8 cellular contexts compared by ENCODE assay signal in the genomic region with DNA sequence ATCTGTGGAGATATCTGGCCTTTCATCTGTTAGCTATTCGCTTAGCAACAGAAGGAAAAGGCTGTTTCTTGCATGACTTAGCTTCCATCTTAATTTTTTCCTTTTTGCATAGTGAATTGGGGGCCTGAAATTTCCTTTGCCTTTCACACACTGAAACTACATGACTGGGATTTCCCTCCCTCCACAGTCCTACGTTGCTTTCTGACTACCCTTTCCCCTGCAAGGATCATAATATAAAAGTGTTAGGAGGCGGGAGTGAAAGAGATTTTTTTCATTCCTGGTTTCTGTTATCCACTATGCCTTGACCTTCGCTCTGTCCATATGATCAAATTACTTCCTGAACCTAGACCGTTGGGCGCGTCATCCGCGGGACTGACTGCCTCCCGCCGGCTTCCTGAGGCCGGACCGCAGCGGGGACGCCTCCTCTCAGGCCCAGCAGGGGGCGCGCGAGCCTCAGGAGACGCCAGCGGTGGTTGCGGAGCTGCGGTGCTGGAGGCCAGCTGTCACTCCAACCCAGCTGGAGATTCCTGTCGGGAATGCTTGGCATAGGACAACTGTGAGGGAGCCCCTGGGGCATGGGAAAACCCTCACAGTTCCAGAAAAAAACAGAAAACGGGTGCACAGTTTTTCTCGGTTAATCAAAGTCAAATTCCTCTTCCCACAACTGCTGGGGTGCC. TPM values are rescaled to one million over a fixed set of nuclear protein-coding genes. Genes with fewer than 3 reads are reported as not detected.
A peak's percentile ranks its signal among the peaks of the same experiment; 100 is the strongest.
DNase-seq lines count a peak whose midpoint lies in the region; ATAC-seq and TF ChIP-seq lines count a peak whose summit lies in the region.

No MANE protein-coding gene starts in this region.

- ATAC-seq in left cardiac atrium: peak; percentile 97 to 98

- no peaks in the 10 kb centered on the region for H4K20me1 ChIP-seq in MM.1S (ENCODE audit: insufficient read depth, low read length)

- no peaks in the 10 kb centered on the region for H3K9me3 ChIP-seq in MM.1S (replicated peaks; ENCODE audit: insufficient read depth, low read length)
- H3K9me3 ChIP-seq in adrenal gland (replicated peaks in 1 of 3): no peaks in the 10 kb centered on the region
- H3K9me3 ChIP-seq in prostate gland: no peaks in the 10 kb centered on the region
- no peaks in the 10 kb centered on the region for H3K9me3 ChIP-seq in uterus

- H3K36me3 ChIP-seq in H7 (replicated peaks; ENCODE audit: control insufficient read depth, insufficient read depth, low read length) (no peaks in the 10 kb centered on the region), MM.1S (replicated peaks; ENCODE audit: insufficient read depth, low read length) (no peaks in the 10 kb centered on the region), adrenal gland (replicated peaks in 1 of 2) (no peaks in the 10 kb centered on the region), prostate gland (no peaks in the 10 kb centered on the region), uterus (no peaks in the 10 kb centered on the region)

- no peaks in the 10 kb centered on the region for H3F3A ChIP-seq in MM.1S (ENCODE audit: insufficient read depth, low read length)

- WGBS in adrenal gland, 4 donors: 7 to 10% (median 9%) methylated on average over 16 to 25 of the region's 25 CpGs
- WGBS in prostate gland: 6% methylated on average over 25 of the region's 25 CpGs

- H3K9ac ChIP-seq in MM.1S (ENCODE audit: low read length): no peak overlapping the region

- H3K27ac ChIP-seq in MM.1S (ENCODE audit: low read length) (no peak overlapping the region), adrenal gland (no peak overlapping the region), prostate gland (no peak overlapping the region), uterus (no peak overlapping the region)

- H3K4me1 ChIP-seq in MM.1S (ENCODE audit: low read length) (no peaks in the 10 kb centered on the region), adrenal gland (replicated peaks in 1 of 2) (peaks cover 0 to 3% of the 10 kb centered on the region in 2 donors), prostate gland (replicated peaks) (no peaks in the 10 kb centered on the region), uterus (no peaks in the 10 kb centered on the region)

- H2AFZ ChIP-seq in MM.1S (ENCODE audit: low read length): no peak overlapping the region

- no peaks in the 10 kb centered on the region for H3K9me2 ChIP-seq in MM.1S (replicated peaks; ENCODE audit: insufficient read depth, low read length)

- DNase-seq in GDM1 (lab: John Stamatoyannopoulos, UW) (peak; percentile 48), H7 (peak; percentile 84), MM.1S (peak; percentile 56), SW 1271 (lab: John Stamatoyannopoulos, UW) (peak; percentile 27 to 68), adrenal gland (peak; percentile 63 to 93 (median 85)), left cardiac atrium (peak; percentile 90), prostate gland (ENCODE audit: low spot score) (peak; percentile 81), uterus (peak; percentile 71 to 83)

- H3K27me3 ChIP-seq in H7 (ENCODE audit: control insufficient read depth, insufficient read depth, low read length) (no peaks in the 10 kb centered on the region), MM.1S (replicated peaks; ENCODE audit: insufficient read depth, low read length) (no peaks in the 10 kb centered on the region), adrenal gland (no peaks in the 10 kb centered on the region), prostate gland (replicated peaks; ENCODE audit: insufficient read depth) (no peaks in the 10 kb centered on the region), uterus (no peaks in the 10 kb centered on the region)

- H3K4me3 ChIP-seq in H7 (ENCODE audit: insufficient read depth, low read depth, low read length) (no peak overlapping the region), MM.1S (ENCODE audit: low read length) (no peak overlapping the region), adrenal gland (no peak overlapping the region), prostate gland (no peak overlapping the region), uterus (no peak overlapping the region)

- peak; percentile 92 for TF ChIP-seq CTCF in MM.1S (IDR thresholded peaks at IDR 0.05; ENCODE audit: low read length)
- peak; percentile 75 to 97 (median 92) for TF ChIP-seq CTCF in adrenal gland (IDR thresholded peaks at IDR 0.05)
- TF ChIP-seq CTCF in prostate gland (IDR thresholded peaks at IDR 0.05): peak; percentile 85 to 98 (median 96)
- peak; percentile 90 to 98 (median 94) for TF ChIP-seq CTCF in uterus (IDR thresholded peaks at IDR 0.05)

- TF ChIP-seq POLR2A in adrenal gland (IDR thresholded peaks at IDR 0.05) (no peak), prostate gland (IDR thresholded peaks at IDR 0.05) (no peak), uterus (IDR thresholded peaks at IDR 0.05) (no peak)

- H3K4me2 ChIP-seq in MM.1S (ENCODE audit: low read depth, low read length): peak overlapping the region; percentile 14; the same call in 1 of the 2 replicates

- intact Hi-C loops in adrenal gland (cut with DNase I) (loop anchor here (5.0 to 10.0 kb wide), 3 partner anchors 138 to 198 kb away; a partner anchor contains a TSS), left cardiac atrium (cut with DNase I) (loop anchor here (2.0 to 5.0 kb wide), 3 partner anchors 138 to 198 kb away; no protein-coding TSS in a partner anchor), prostate gland (cut with DNase I) (loop anchor here (2.0 kb wide), 1 partner anchor 198 kb away; no protein-coding TSS in a partner anchor), uterus (cut with DNase I; ENCODE audit: low total_unique reads) (loop anchor here (10.0 kb wide), 1 partner anchor 146 kb away; no protein-coding TSS in a partner anchor)

- H3K79me2 ChIP-seq in MM.1S (ENCODE audit: low read length): no peaks in the 10 kb centered on the region

RNA-seq across cellular contexts. Expression of a gene that starts 55.6 kb away (rescaled TPM):
- total RNA-seq in H7 (2014; rRNA removed; shearing (Covaris generic)): not detected in 2 replicates
- total RNA-seq in adrenal gland: not detected
- under 1 TPM in 2 of 3 donors, not detected in 1; 0.03 to 0.05 TPM for polyA plus RNA-seq in adrenal gland
- not detected for total RNA-seq in left cardiac atrium
- total RNA-seq in prostate gland: under 1 TPM in 1 of 2 donors, not detected in 1; 0.34 TPM
- under 1 TPM in 1 of 4 donors, not detected in 3; under 0.01 TPM for total RNA-seq in uterus
